Comparison of ENCODE assay signal across 22 cellular contexts in the genomic region with DNA sequence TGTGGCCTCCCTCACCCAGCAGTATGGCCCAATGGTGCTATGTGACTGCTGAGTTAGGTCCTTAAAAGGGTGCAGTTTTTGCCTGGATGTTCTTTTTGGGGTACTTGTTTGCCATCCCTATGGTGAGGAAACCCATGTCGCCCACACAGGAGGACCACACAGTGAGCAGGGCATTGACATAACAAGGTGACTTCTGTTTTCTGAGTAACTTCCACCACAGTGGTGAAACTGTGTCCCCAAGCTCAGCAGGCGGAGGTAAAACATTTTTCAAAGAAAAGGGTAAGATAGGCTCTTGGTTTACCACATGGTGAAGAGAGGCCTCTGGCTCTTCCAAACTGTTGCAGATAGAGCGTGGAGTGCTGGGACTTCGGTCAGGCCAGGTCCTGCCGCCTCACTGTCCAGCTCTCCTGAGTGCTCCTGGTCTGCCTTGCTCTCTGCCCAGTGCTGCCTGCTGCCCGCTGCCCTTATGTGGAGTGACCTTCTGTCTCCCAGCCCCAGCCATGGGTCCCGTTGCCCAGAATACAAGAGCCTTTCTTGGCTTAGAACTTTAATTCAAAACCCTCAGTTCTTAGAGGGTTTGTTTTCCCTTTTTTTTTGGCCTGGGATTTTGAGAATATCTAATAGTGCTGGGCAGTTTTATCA. TPM values are rescaled to one million over a fixed set of nuclear protein-coding genes. Genes with fewer than 3 reads are reported as not detected.
DNase-seq lines count a peak whose midpoint lies in the region; ATAC-seq and TF ChIP-seq lines count a peak whose summit lies in the region.
"Had no signal": no experiment of that assay in that cellular context is flagged by ENCODE, and none has a peak within 500 bp of the region (broad histone marks: within the 10 kb centered on the region; RNA-seq: fewer than 3 reads in every experiment).

No MANE protein-coding gene starts in this region.

- no peak overlapping the region for H3K27ac ChIP-seq in CD4-positive, CD25-positive, alpha-beta regulatory T cell (ENCODE audit: insufficient read depth, low read length, poor library complexity, severe bottlenecking)
- no peak overlapping the region for H3K27ac ChIP-seq in H9 (ENCODE audit: insufficient read length, low read depth, low read length)
- no peak overlapping the region for H3K27ac ChIP-seq in left ventricle myocardium inferior (replicated peaks)
- H3K27ac ChIP-seq: adrenal gland, breast epithelium, colonic mucosa, psoas muscle, WERI-Rb-1 had no signal

- H2BK15ac ChIP-seq in H9 (ENCODE audit: low read depth, low read length): no peak overlapping the region

- H3K36me3 Mint-ChIP-seq in CD4-positive, CD25-positive, alpha-beta regulatory T cell: peaks cover 30% of the 10 kb centered on the region
- H3K36me3 Mint-ChIP-seq in H9 (ENCODE audit: insufficient read depth in 1 of 3, low read depth in 3 of 3): peaks cover 2 to 4% (median 2%) of the 10 kb centered on the region in 3 experiments; a peak in 2 of 7 replicates
- H3K36me3 Mint-ChIP-seq in activated T-helper 2 cell treated with anti-CD3 and anti-CD28 coated beads, Interferon-gamma antibody, Interleukin-2, Interleukin-4, amounts not matched to agents 10 μg/mL and 5 μg/mL and 100 μg/mL, durations not matched to agents 14 hours and 24 hours and 36 hours (ENCODE audit: low read depth): peaks cover 70% of the 10 kb centered on the region

- no peaks in the 10 kb centered on the region for H3K9me3 ChIP-seq in CD4-positive, CD25-positive, alpha-beta regulatory T cell (ENCODE audit: control insufficient read depth in 2 of 2, low read length in 2 of 2)
- H3K9me3 ChIP-seq in H9 (ENCODE audit: control insufficient read depth, low read depth, low read length): no peaks in the 10 kb centered on the region
- no peaks in the 10 kb centered on the region for H3K9me3 ChIP-seq in left ventricle myocardium inferior (replicated peaks)
- H3K9me3 ChIP-seq: adrenal gland, breast epithelium, Caco-2, colonic mucosa, psoas muscle had no signal

- H3K4me3 ChIP-seq in CD4-positive, CD25-positive, alpha-beta regulatory T cell (ENCODE audit: low read depth, low read length): no peak overlapping the region
- H3K4me3 ChIP-seq in left ventricle myocardium inferior: no peak overlapping the region
- H3K4me3 ChIP-seq: adrenal gland, breast epithelium, colonic mucosa, K562, psoas muscle had no signal

- H3K23me2 ChIP-seq in H9 (ENCODE audit: insufficient read length, low read depth, low read length, poor library complexity, severe bottlenecking): no peaks in the 10 kb centered on the region

- H3K79me2 ChIP-seq in H9 (ENCODE audit: insufficient read depth, low read length): no peaks in the 10 kb centered on the region

- no peaks in the 10 kb centered on the region for H3K27me3 Mint-ChIP-seq in CD4-positive, CD25-positive, alpha-beta regulatory T cell
- H3K27me3 Mint-ChIP-seq in H9 (ENCODE audit: low read depth): no peaks in the 10 kb centered on the region
- no peaks in the 10 kb centered on the region for H3K27me3 Mint-ChIP-seq in activated T-helper 2 cell treated with anti-CD3 and anti-CD28 coated beads, Interferon-gamma antibody, Interleukin-2, Interleukin-4, amounts not matched to agents 10 μg/mL and 5 μg/mL and 100 μg/mL, durations not matched to agents 14 hours and 24 hours and 36 hours (ENCODE audit: low read depth)

- H3K27ac Mint-ChIP-seq in CD4-positive, CD25-positive, alpha-beta regulatory T cell: peak overlapping the region; percentile 26 to 73 (median 55)
- peak overlapping the region; percentile 25 to 82 (median 68) for H3K27ac Mint-ChIP-seq in H9
- H3K27ac Mint-ChIP-seq in activated T-helper 2 cell treated with anti-CD3 and anti-CD28 coated beads, Interferon-gamma antibody, Interleukin-2, Interleukin-4, amounts not matched to agents 10 μg/mL and 5 μg/mL and 100 μg/mL, durations not matched to agents 14 hours and 24 hours and 36 hours: peak overlapping the region; percentile 85

- no peak overlapping the region for H3T11ph ChIP-seq in H9 (ENCODE audit: low read length)

- intact Hi-C loops in activated T-helper 2 cell treated with anti-CD3 and anti-CD28 coated beads, Interferon-gamma antibody, Interleukin-2, Interleukin-4, amounts not matched to agents 10 μg/mL and 5 μg/mL and 100 μg/mL, durations not matched to agents 14 hours and 24 hours and 36 hours (cut with micrococcal nuclease): loop anchor here (1.0 to 2.0 kb wide), 3 partner anchors 9 to 52 kb away; no protein-coding TSS in a partner anchor
- intact Hi-C loops in left ventricle myocardium inferior (cut with micrococcal nuclease): no loop called here

- no peak overlapping the region for H3K4me2 ChIP-seq in H9 (ENCODE audit: insufficient read depth, insufficient read length, low read length)

- no peak overlapping the region for H3K9ac ChIP-seq in H9 (ENCODE audit: extremely low read depth, insufficient read length, low read length)

- no peak overlapping the region for H4K8ac ChIP-seq in H9 (replicated peaks; ENCODE audit: insufficient read length, low read depth, low read length)

- no peak for ATAC-seq in CD4-positive, CD25-positive, alpha-beta regulatory T cell (ENCODE audit: low read depth in 2 of 2)
- ATAC-seq: K562, left ventricle myocardium superior, psoas muscle had no signal

- no peaks in the 10 kb centered on the region for H3K79me1 ChIP-seq in H9 (ENCODE audit: insufficient read depth, low read depth, low read length, poor library complexity, severe bottlenecking)

- no peak overlapping the region for H2BK5ac ChIP-seq in H9 (ENCODE audit: insufficient read length, low read length)

- H3K4me1 Mint-ChIP-seq in CD4-positive, CD25-positive, alpha-beta regulatory T cell: peaks cover 36 to 57% (median 47%) of the 10 kb centered on the region in 4 donors
- peaks cover 59 to 62% of the 10 kb centered on the region in 2 experiments for H3K4me1 Mint-ChIP-seq in H9
- peaks cover 50% of the 10 kb centered on the region for H3K4me1 Mint-ChIP-seq in activated T-helper 2 cell treated with anti-CD3 and anti-CD28 coated beads, Interferon-gamma antibody, Interleukin-2, Interleukin-4, amounts not matched to agents 10 μg/mL and 5 μg/mL and 100 μg/mL, durations not matched to agents 14 hours and 24 hours and 36 hours (ENCODE audit: low read depth)

- no peak for TF ChIP-seq CTCF in H9 (conservative IDR thresholded peaks at IDR 0.05)
- TF ChIP-seq CTCF in left ventricle myocardium inferior (IDR thresholded peaks at IDR 0.05; ENCODE audit: borderline replicate concordance): no peak

- H3K4ac ChIP-seq in H9 (ENCODE audit: low read depth, low read length): no peak overlapping the region

- WGBS in H9 (ENCODE audit: extremely low coverage, insufficient read length, low lambda C conversion rate): no CpG with 5 or more reads among the region's 7 CpGs

- H3K36me3 ChIP-seq in CD4-positive, CD25-positive, alpha-beta regulatory T cell (ENCODE audit: control insufficient read depth, insufficient read depth, low read length): peaks cover 27% of the 10 kb centered on the region
- no peaks in the 10 kb centered on the region for H3K36me3 ChIP-seq in left ventricle myocardium inferior
- H3K36me3 ChIP-seq: adrenal gland, breast epithelium, colonic mucosa had no signal

- H2BK20ac ChIP-seq in H9 (ENCODE audit: low read depth, low read length, poor library complexity, severe bottlenecking): no peak overlapping the region

- no peaks in the 10 kb centered on the region for H3K27me3 ChIP-seq in CD4-positive, CD25-positive, alpha-beta regulatory T cell (ENCODE audit: control insufficient read depth, insufficient read depth, low read length)
- H3K27me3 ChIP-seq in H9 (ENCODE audit: insufficient read depth, low read length) (no peaks in the 10 kb centered on the region), left ventricle myocardium inferior (ENCODE audit: low read depth) (no peaks in the 10 kb centered on the region)
- H3K27me3 ChIP-seq: adrenal gland, breast epithelium, colonic mucosa had no signal

- H4K5ac ChIP-seq in H9 (ENCODE audit: insufficient read length, low read depth, low read length): no peak overlapping the region

- H3K4me1 ChIP-seq in CD4-positive, CD25-positive, alpha-beta regulatory T cell (ENCODE audit: control insufficient read depth, insufficient read depth, low read length, poor library complexity, severe bottlenecking): peaks cover 27% of the 10 kb centered on the region
- H3K4me1 ChIP-seq in H9 (ENCODE audit: insufficient read depth, low read length): peaks cover 8% of the 10 kb centered on the region
- H3K4me1 ChIP-seq in left ventricle myocardium inferior: peaks cover 5% of the 10 kb centered on the region
- H3K4me1 ChIP-seq: adrenal gland, breast epithelium, Caco-2 had no signal

- H4K91ac ChIP-seq in H9 (ENCODE audit: insufficient read length, low read depth, low read length): no peak overlapping the region

- H2BK120ac ChIP-seq in H9 (ENCODE audit: low read depth, low read length, poor library complexity, severe bottlenecking): no peak overlapping the region

- DNase-seq in CD4-positive, CD25-positive, alpha-beta regulatory T cell: no peak
- no peak for DNase-seq in H9
- DNase-seq in activated T-helper 2 cell treated with anti-CD3 and anti-CD28 coated beads, Interferon-gamma antibody, Interleukin-2, Interleukin-4, amounts not matched to agents 10 μg/mL and 5 μg/mL and 100 μg/mL, durations not matched to agents 14 hours and 24 hours and 36 hours (ENCODE audit: low spot score): no peak
- peak; percentile 6 for DNase-seq in midbrain (lab: John Stamatoyannopoulos, UW)
- no peak for DNase-seq in left ventricle myocardium inferior
- no peak for DNase-seq in NCI-H187 treated with DMSO at 0.1 percent for 48 hours (lab: John Stamatoyannopoulos, UW)
- no peak for DNase-seq in inferior parietal cortex (ENCODE audit: extremely low spot score)
- no peak for DNase-seq in NCI-H510A (lab: John Stamatoyannopoulos, UW)
- DNase-seq: adrenal gland, AML-193, Caco-2, colonic mucosa, H7, left ventricle myocardium superior, NCI-H1930, NCI-H345, OCI-M1, psoas muscle, SHP77, WERI-Rb-1 had no signal

- H3K4me3 Mint-ChIP-seq in CD4-positive, CD25-positive, alpha-beta regulatory T cell: no peak overlapping the region
- no peak overlapping the region for H3K4me3 Mint-ChIP-seq in H9
- peak overlapping the region; percentile 31 for H3K4me3 Mint-ChIP-seq in activated T-helper 2 cell treated with anti-CD3 and anti-CD28 coated beads, Interferon-gamma antibody, Interleukin-2, Interleukin-4, amounts not matched to agents 10 μg/mL and 5 μg/mL and 100 μg/mL, durations not matched to agents 14 hours and 24 hours and 36 hours (ENCODE audit: low read depth)

- H3K56ac ChIP-seq in H9 (ENCODE audit: insufficient read length, low read depth, low read length): no peak overlapping the region

- H3K14ac ChIP-seq in H9 (ENCODE audit: insufficient read depth, low read length): no peak overlapping the region

- no peak overlapping the region for H2AK5ac ChIP-seq in H9 (ENCODE audit: insufficient read length, low read length)

- H4K20me1 ChIP-seq in H9 (ENCODE audit: control insufficient read depth, insufficient read depth, insufficient read length): no peaks in the 10 kb centered on the region

- H2AFZ ChIP-seq in H9 (ENCODE audit: low read length): no peak overlapping the region

- H3K23ac ChIP-seq in H9 (ENCODE audit: insufficient read length, low read depth, low read length): no peak overlapping the region

- no peak overlapping the region for H2BK12ac ChIP-seq in H9 (ENCODE audit: insufficient read length, low read depth, low read length)

- no peak overlapping the region for H3K18ac ChIP-seq in H9 (ENCODE audit: insufficient read length, low read depth, low read length)

- no peaks in the 10 kb centered on the region for H3K9me3 Mint-ChIP-seq in CD4-positive, CD25-positive, alpha-beta regulatory T cell
- no peaks in the 10 kb centered on the region for H3K9me3 Mint-ChIP-seq in H9
- no peaks in the 10 kb centered on the region for H3K9me3 Mint-ChIP-seq in activated T-helper 2 cell treated with anti-CD3 and anti-CD28 coated beads, Interferon-gamma antibody, Interleukin-2, Interleukin-4, amounts not matched to agents 10 μg/mL and 5 μg/mL and 100 μg/mL, durations not matched to agents 14 hours and 24 hours and 36 hours

RNA-seq across cellular contexts. Expression of a gene that starts 54.0 kb away (rescaled TPM):
- 71.2 TPM for total RNA-seq in CD4-positive, CD25-positive, alpha-beta regulatory T cell
- 10 to 100 TPM; 17.7 to 26.9 (median 20.4) TPM for polyA plus RNA-seq in CD4-positive, CD25-positive, alpha-beta regulatory T cell
- total RNA-seq in H9 (2021): 9.6 TPM in 2 replicates
- 67.8 and 72.9 TPM in 2 replicates for total RNA-seq in activated T-helper 2 cell treated with anti-CD3 and anti-CD28 coated beads, Interferon-gamma antibody, Interleukin-2, Interleukin-4, amounts not matched to agents 10 μg/mL and 5 μg/mL and 100 μg/mL, durations not matched to agents 14 hours and 24 hours and 36 hours
- total RNA-seq in left ventricle myocardium inferior: 11.3 TPM
